In the genomic region with DNA sequence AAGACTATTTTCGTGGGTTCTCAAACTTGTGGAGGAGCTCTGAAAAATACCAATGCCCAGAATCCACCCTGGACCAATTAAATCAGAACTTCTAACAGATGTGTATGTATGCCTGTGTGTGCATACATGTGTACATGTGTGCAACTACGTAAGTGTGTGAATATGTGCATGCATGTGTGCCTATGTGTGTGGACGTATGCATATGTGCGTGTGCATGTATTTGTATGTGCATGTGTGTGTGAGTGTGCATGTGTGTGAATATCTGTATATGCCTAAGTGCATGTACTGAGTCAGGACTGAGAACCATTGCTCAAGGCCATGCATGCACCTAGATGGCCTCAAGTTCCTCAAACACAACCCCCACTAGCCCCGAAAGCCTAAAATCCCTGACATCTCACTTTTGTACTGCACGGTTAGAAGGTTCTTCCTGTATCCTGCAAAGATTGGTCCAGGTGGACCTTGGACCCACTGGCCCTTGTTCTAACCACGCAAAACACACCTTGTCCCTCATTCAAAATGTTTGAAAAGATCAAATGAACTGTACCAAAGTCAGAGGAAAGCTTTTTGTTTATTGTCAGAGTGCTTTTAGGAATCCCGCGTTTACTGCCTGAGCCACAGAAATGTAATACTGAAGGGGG, we compare ENCODE assay signal across 19 cellular contexts. TPM values are rescaled to one million over a fixed set of nuclear protein-coding genes. Genes with fewer than 3 reads are reported as not detected.
A peak's percentile ranks its signal among the peaks of the same experiment; 100 is the strongest.
DNase-seq lines count a peak whose midpoint lies in the region; TF ChIP-seq lines count a peak whose summit lies in the region.
"Had no signal": no experiment of that assay in that cellular context is flagged by ENCODE, and none has a peak within 500 bp of the region (broad histone marks: within the 10 kb centered on the region; RNA-seq: fewer than 3 reads in every experiment).

No MANE protein-coding gene starts in this region.

- H3K36me3 Mint-ChIP-seq in H9 (ENCODE audit: insufficient read depth in 1 of 3, low read depth in 3 of 3) = peaks cover 0 to 3% (median 2%) of the 10 kb centered on the region in 3 experiments; a peak in 2 of 7 replicates
- H3K36me3 Mint-ChIP-seq: activated naive CD4-positive, alpha-beta T cell treated with anti-CD3 and anti-CD28 coated beads, Interleukin-2, amount 50 U/mL, for 24 hours; CD8-positive, alpha-beta T cell had no signal

- no peak overlapping the region for H3K18ac ChIP-seq in H9 (ENCODE audit: insufficient read length, low read depth, low read length)

- DNase-seq in H9 = no peak
- peak; percentile 6 for DNase-seq in superior temporal gyrus (ENCODE audit: extremely low spot score)
- DNase-seq in DMS153 (lab: John Stamatoyannopoulos, UW) = no peak
- no peak for DNase-seq in posterior vena cava (ENCODE audit: low spot score)
- DNase-seq in cerebellar cortex (ENCODE audit: low spot score) = no peak
- DNase-seq: activated T-cell treated with anti-CD3 and anti-CD28 coated beads, Interleukin-2, amount 50 U/mL, for 48 hours; CD8-positive, alpha-beta T cell; DMS53; GOT3; left cardiac atrium; midbrain; MM.1S; NCI-H187 treated with DMSO at 0.1 percent for 48 hours; NCI-H446; T-helper 9 cell had no signal

- H3K27ac ChIP-seq in H9 (ENCODE audit: insufficient read length, low read depth, low read length) = no peak overlapping the region
- H3K27ac ChIP-seq in VCaP = peak overlapping the region; percentile 53
- peak overlapping the region; percentile 10 to 42 for H3K27ac ChIP-seq in liver (ENCODE audit: low read depth in 1 of 2, low read length in 2 of 2)

- H3K27me3 ChIP-seq in H9 (ENCODE audit: insufficient read depth, low read length) (no peaks in the 10 kb centered on the region), liver (ENCODE audit: control insufficient read depth in 4 of 4, insufficient read depth in 4 of 4, low read length in 3 of 4) (no peaks in the 10 kb centered on the region)

- H2BK12ac ChIP-seq in H9 (ENCODE audit: insufficient read length, low read depth, low read length) = no peak overlapping the region

- H3K27me3 Mint-ChIP-seq in H9 (ENCODE audit: low read depth) = no peaks in the 10 kb centered on the region
- H3K27me3 Mint-ChIP-seq: activated naive CD4-positive, alpha-beta T cell treated with anti-CD3 and anti-CD28 coated beads, Interleukin-2, amount 50 U/mL, for 24 hours had no signal

- no peak overlapping the region for H2BK15ac ChIP-seq in H9 (ENCODE audit: low read depth, low read length)

- no peak overlapping the region for H2BK5ac ChIP-seq in H9 (ENCODE audit: insufficient read length, low read length)

- H3K4ac ChIP-seq in H9 (ENCODE audit: low read depth, low read length) = no peak overlapping the region

- H3K56ac ChIP-seq in H9 (ENCODE audit: insufficient read length, low read depth, low read length) = peak overlapping the region; percentile 52

- H2BK120ac ChIP-seq in H9 (ENCODE audit: low read depth, low read length, poor library complexity, severe bottlenecking) = no peak overlapping the region

- no peak overlapping the region for H3K4me3 Mint-ChIP-seq in H9
- H3K4me3 Mint-ChIP-seq: activated naive CD4-positive, alpha-beta T cell treated with anti-CD3 and anti-CD28 coated beads, Interleukin-2, amount 50 U/mL, for 24 hours; CD8-positive, alpha-beta T cell had no signal

- no peaks in the 10 kb centered on the region for H3K23me2 ChIP-seq in H9 (ENCODE audit: insufficient read length, low read depth, low read length, poor library complexity, severe bottlenecking)

- TF ChIP-seq CTCF in H9 (conservative IDR thresholded peaks at IDR 0.05) (no peak), VCaP (conservative IDR thresholded peaks at IDR 0.05) (no peak), liver (IDR thresholded peaks at IDR 0.05; ENCODE audit: low read depth, low read length, missing input control) (no peak)

- peaks cover 3% of the 10 kb centered on the region for H4K20me1 ChIP-seq in H9 (ENCODE audit: control insufficient read depth, insufficient read depth, insufficient read length)

- peaks cover 3% of the 10 kb centered on the region; the same call in 1 of the 2 replicates for H3K4me1 ChIP-seq in H9 (ENCODE audit: insufficient read depth, low read length)
- H3K4me1 ChIP-seq in liver (ENCODE audit: control insufficient read depth in 4 of 4, insufficient read depth in 4 of 4, low read length in 3 of 4) = peaks cover 6 to 20% (median 15%) of the 10 kb centered on the region in 4 donors

- H4K91ac ChIP-seq in H9 (ENCODE audit: insufficient read length, low read depth, low read length) = no peak overlapping the region

- H3K79me2 ChIP-seq in H9 (ENCODE audit: insufficient read depth, low read length) = peaks cover 11% of the 10 kb centered on the region; the same call in 1 of the 2 replicates

- H3K23ac ChIP-seq in H9 (ENCODE audit: insufficient read length, low read depth, low read length) = peak overlapping the region; percentile 24

- H2BK20ac ChIP-seq in H9 (ENCODE audit: low read depth, low read length, poor library complexity, severe bottlenecking) = no peak overlapping the region

- no peak overlapping the region for H2AK5ac ChIP-seq in H9 (ENCODE audit: insufficient read length, low read length)

- H3T11ph ChIP-seq in H9 (ENCODE audit: low read length) = no peak overlapping the region

- H3K9me3 ChIP-seq in H9 (ENCODE audit: control insufficient read depth, low read depth, low read length) = no peaks in the 10 kb centered on the region
- H3K9me3 ChIP-seq in liver (ENCODE audit: control insufficient read depth in 4 of 4, low read length in 3 of 4) = no peaks in the 10 kb centered on the region

- intact Hi-C loops in posterior vena cava (cut with DNase I) = no loop called here

- H3K36me3 ChIP-seq in liver (ENCODE audit: control insufficient read depth in 4 of 4, insufficient read depth in 3 of 4, low read depth in 1 of 4, low read length in 3 of 4) = no peaks in the 10 kb centered on the region

- H3K9ac ChIP-seq in H9 (ENCODE audit: extremely low read depth, insufficient read length, low read length) (no peak overlapping the region), liver (ENCODE audit: low read depth in 1 of 2, low read length in 2 of 2) (no peak overlapping the region)

- H4K8ac ChIP-seq in H9 (replicated peaks; ENCODE audit: insufficient read length, low read depth, low read length) = no peak overlapping the region

- WGBS in H9 (ENCODE audit: extremely low coverage, insufficient read length, low lambda C conversion rate) = no CpG with 5 or more reads among the region's 9 CpGs
- 51% methylated on average over 9 of the region's 9 CpGs for WGBS in liver

- H3K9me3 Mint-ChIP-seq in H9 = no peaks in the 10 kb centered on the region

- H3K4me2 ChIP-seq in H9 (ENCODE audit: insufficient read depth, insufficient read length, low read length) = no peak overlapping the region

- H3K79me1 ChIP-seq in H9 (ENCODE audit: insufficient read depth, low read depth, low read length, poor library complexity, severe bottlenecking) = peaks cover 4% of the 10 kb centered on the region

- no peak overlapping the region for H2AFZ ChIP-seq in H9 (ENCODE audit: low read length)

- no peak overlapping the region for H3K27ac Mint-ChIP-seq in H9
- H3K27ac Mint-ChIP-seq: activated naive CD4-positive, alpha-beta T cell treated with anti-CD3 and anti-CD28 coated beads, Interleukin-2, amount 50 U/mL, for 24 hours; CD8-positive, alpha-beta T cell had no signal

- no peak overlapping the region for H3K14ac ChIP-seq in H9 (ENCODE audit: insufficient read depth, low read length)

- H3K4me3 ChIP-seq in liver (ENCODE audit: low read depth in 1 of 3, low read length in 3 of 3) = no peak overlapping the region
- H3K4me3 ChIP-seq: K562 had no signal

- peak overlapping the region; percentile 39 for H4K5ac ChIP-seq in H9 (ENCODE audit: insufficient read length, low read depth, low read length)

- TF ChIP-seq RAD21 in liver (IDR thresholded peaks at IDR 0.05) = peak; percentile 20 to 49

- H3K4me1 Mint-ChIP-seq in H9 = peaks cover 22 to 24% of the 10 kb centered on the region in 2 experiments

TF ChIP-seq in liver, 16 proteins besides CTCF, POLR2A, EP300 and RAD21:
- TF ChIP-seq NR2F2 (IDR thresholded peaks at IDR 0.05) = no peak
- peak; percentile 93 to 97 for TF ChIP-seq HNF4A (conservative IDR thresholded peaks at IDR 0.05)
- TF ChIP-seq EGR1 (IDR thresholded peaks at IDR 0.05; ENCODE audit: low read depth in 2 of 2) = no peak
- TF ChIP-seq YY1 (IDR thresholded peaks at IDR 0.05) = peak; percentile 48
- TF ChIP-seq MAX (IDR thresholded peaks at IDR 0.05) = peak; percentile 18
- peak; percentile 78 for TF ChIP-seq HNF4G (IDR thresholded peaks at IDR 0.05)
- TF ChIP-seq JUND (IDR thresholded peaks at IDR 0.05) = peak in 1 of 2 donors; percentile 31
- TF ChIP-seq, protein P1, sequence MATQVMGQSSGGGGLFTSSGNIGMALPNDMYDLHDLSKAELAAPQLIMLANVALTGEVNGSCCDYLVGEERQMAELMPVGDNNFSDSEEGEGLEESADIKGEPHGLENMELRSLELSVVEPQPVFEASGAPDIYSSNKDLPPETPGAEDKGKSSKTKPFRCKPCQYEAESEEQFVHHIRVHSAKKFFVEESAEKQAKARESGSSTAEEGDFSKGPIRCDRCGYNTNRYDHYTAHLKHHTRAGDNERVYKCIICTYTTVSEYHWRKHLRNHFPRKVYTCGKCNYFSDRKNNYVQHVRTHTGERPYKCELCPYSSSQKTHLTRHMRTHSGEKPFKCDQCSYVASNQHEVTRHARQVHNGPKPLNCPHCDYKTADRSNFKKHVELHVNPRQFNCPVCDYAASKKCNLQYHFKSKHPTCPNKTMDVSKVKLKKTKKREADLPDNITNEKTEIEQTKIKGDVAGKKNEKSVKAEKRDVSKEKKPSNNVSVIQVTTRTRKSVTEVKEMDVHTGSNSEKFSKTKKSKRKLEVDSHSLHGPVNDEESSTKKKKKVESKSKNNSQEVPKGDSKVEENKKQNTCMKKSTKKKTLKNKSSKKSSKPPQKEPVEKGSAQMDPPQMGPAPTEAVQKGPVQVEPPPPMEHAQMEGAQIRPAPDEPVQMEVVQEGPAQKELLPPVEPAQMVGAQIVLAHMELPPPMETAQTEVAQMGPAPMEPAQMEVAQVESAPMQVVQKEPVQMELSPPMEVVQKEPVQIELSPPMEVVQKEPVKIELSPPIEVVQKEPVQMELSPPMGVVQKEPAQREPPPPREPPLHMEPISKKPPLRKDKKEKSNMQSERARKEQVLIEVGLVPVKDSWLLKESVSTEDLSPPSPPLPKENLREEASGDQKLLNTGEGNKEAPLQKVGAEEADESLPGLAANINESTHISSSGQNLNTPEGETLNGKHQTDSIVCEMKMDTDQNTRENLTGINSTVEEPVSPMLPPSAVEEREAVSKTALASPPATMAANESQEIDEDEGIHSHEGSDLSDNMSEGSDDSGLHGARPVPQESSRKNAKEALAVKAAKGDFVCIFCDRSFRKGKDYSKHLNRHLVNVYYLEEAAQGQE (IDR thresholded peaks at IDR 0.05) = no peak
- TF ChIP-seq GABPA (IDR thresholded peaks at IDR 0.05 in 1 of 2, conservative IDR thresholded peaks at IDR 0.05 in 1 of 2) = no peak
- peak; percentile 55 to 59 for TF ChIP-seq RXRA (IDR thresholded peaks at IDR 0.05)
- TF ChIP-seq SP1 (IDR thresholded peaks at IDR 0.05) = peak; percentile 67

RNA-seq across cellular contexts. Expression of gene LATS2, which starts 39.2 kb away (rescaled TPM):
- total RNA-seq in H9 (2021) (16.8 and 20.0 TPM in 2 replicates), liver (1 to 10 TPM; 4.1 to 7.0 TPM), posterior vena cava (10 to 100 TPM; 37.2 to 41.8 TPM)
- polyA plus RNA-seq in liver = 1 to 10 TPM; 1.6 to 4.7 TPM
